In the genomic region with DNA sequence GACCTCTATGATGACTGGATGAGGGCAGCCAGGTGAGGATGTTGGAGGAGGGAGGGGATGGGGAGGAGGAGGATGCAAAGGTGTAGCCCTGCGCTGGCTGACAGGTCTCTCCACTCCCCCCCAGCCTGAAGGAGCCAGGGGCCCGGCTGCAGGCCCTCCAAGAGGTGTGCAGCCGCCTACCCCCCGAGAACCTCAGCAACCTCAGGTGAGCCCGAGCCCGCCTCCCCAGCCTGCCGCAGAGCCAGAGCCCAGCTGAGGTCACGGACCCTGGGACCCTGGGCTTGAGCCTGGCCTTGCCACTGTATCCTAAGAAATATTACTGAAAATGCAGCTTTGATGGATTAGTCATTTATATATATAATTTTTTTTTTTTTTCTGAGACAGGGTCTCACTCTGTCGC, we compare ENCODE assay signal across 16 cellular contexts. TPM values are rescaled to one million over a fixed set of nuclear protein-coding genes. Genes with fewer than 3 reads are reported as not detected.
DNase-seq lines count a peak whose midpoint lies in the region; ATAC-seq, FAIRE-seq and TF ChIP-seq lines count a peak whose summit lies in the region.
"Had no signal": no experiment of that assay in that cellular context is flagged by ENCODE, and none has a peak within 500 bp of the region (broad histone marks: within the 10 kb centered on the region; RNA-seq: fewer than 3 reads in every experiment).

No MANE protein-coding gene starts in this region.

- peaks cover 21 to 38% of the 10 kb centered on the region in 2 experiments; a peak in 3 of 4 replicates for H3K36me3 ChIP-seq in HCT116 (ENCODE audit: control insufficient read depth in 1 of 2, insufficient read depth in 2 of 2, low read length in 2 of 2)
- H3K36me3 ChIP-seq in adrenal gland (replicated peaks in 1 of 2): peaks cover 0 to 17% of the 10 kb centered on the region in 2 donors
- H3K36me3 ChIP-seq in esophagus squamous epithelium: peaks cover 30 to 94% (median 35%) of the 10 kb centered on the region in 3 donors
- peaks cover 11 to 14% of the 10 kb centered on the region in 2 donors for H3K36me3 ChIP-seq in small intestine (ENCODE audit: control insufficient read depth in 2 of 2, insufficient read depth in 2 of 2, low read length in 2 of 2)

- TF ChIP-seq POLR2A in HCT116 (IDR thresholded peaks at IDR 0.05; ENCODE audit: borderline replicate concordance, extremely low read depth, insufficient read depth, insufficient read length): no peak
- no peak for TF ChIP-seq POLR2A in adrenal gland (IDR thresholded peaks at IDR 0.05)
- TF ChIP-seq POLR2A in esophagus squamous epithelium (IDR thresholded peaks at IDR 0.05): no peak

- H4K20me1 ChIP-seq in HCT116 (ENCODE audit: insufficient read depth): no peaks in the 10 kb centered on the region

- intact Hi-C loops in HCT116 (cut with micrococcal nuclease): no loop called here
- intact Hi-C loops in adrenal gland (cut with DNase I): loop anchor here in 1 of 2 donors (10.0 kb wide), 1 partner anchor 147 kb away; no protein-coding TSS in a partner anchor
- intact Hi-C loops in esophagus squamous epithelium (cut with DNase I): no loop called here

- CTCF ChIA-PET in HCT116 (lab: Charles Lee) (no interaction called here), GM10248 (lab: Yijun Ruan, JAX) (interaction anchor here (1.5 to 10.4 kb wide), 2 partner anchors 11 to 18 kb away, joined by 7 to 248 read pairs; partner anchors contain the start of gene PDXP)

- H3K27me3 ChIP-seq in HCT116 (ENCODE audit: insufficient read depth, low read length) (no peaks in the 10 kb centered on the region), adrenal gland (no peaks in the 10 kb centered on the region), esophagus squamous epithelium (no peaks in the 10 kb centered on the region), small intestine (ENCODE audit: control insufficient read depth in 2 of 2, insufficient read depth in 2 of 2, low read length in 2 of 2) (no peaks in the 10 kb centered on the region)

- no peak for FAIRE-seq in small intestine (lab: Jason Lieb, UNC)
- FAIRE-seq: A549 had no signal

- DNase-seq in HCT116 (ENCODE audit: low read depth, low spot score) (no peak), adrenal gland (peak in 1 of 7 donors; percentile 26), esophagus squamous epithelium (lab: John Stamatoyannopoulos, UW) (no peak), small intestine (peak; percentile 73), GM10248 (ENCODE audit: extremely low spot score) (no peak), T-helper 2 cell (no peak)
- DNase-seq: AML-193, DMS153, DMS79, GDM1, GOT3, H7 had no signal

- ATAC-seq in HCT116 (no peak), HG03108 (IDR thresholded peaks at IDR 0.05; ENCODE audit: unreplicated experiment) (no peak)
- ATAC-seq: A549 had no signal

- H3K9me3 ChIP-seq in HCT116 (ENCODE audit: control insufficient read depth in 1 of 2, insufficient read depth in 1 of 2, low read depth in 1 of 2, low read length in 2 of 2) (no peaks in the 10 kb centered on the region), adrenal gland (replicated peaks in 1 of 3) (no peaks in the 10 kb centered on the region), esophagus squamous epithelium (no peaks in the 10 kb centered on the region), small intestine (ENCODE audit: control insufficient read depth, low read depth) (no peaks in the 10 kb centered on the region)
- H3K9me3 ChIP-seq: A549 had no signal

- no peak overlapping the region for H2AFZ ChIP-seq in HCT116 (ENCODE audit: low read depth, low read length, poor library complexity, severe bottlenecking)

- no peaks in the 10 kb centered on the region for H3K9me2 ChIP-seq in HCT116 (ENCODE audit: insufficient read depth)

- 61 to 86% (median 82%) methylated on average over 4 to 9 of the region's 9 CpGs for WGBS in adrenal gland, 4 donors
- 90 to 91% methylated on average over 8 to 9 of the region's 9 CpGs for WGBS in esophagus squamous epithelium, 2 donors
- WGBS in small intestine, 3 donors: 81 to 91% (median 89%) methylated on average over 9 of the region's 9 CpGs

- TF ChIP-seq CTCF in HCT116 (IDR thresholded peaks at IDR 0.05 in 2 of 3, conservative IDR thresholded peaks at IDR 0.05 in 1 of 3; ENCODE audit: borderline replicate concordance in 1 of 3, insufficient read depth in 1 of 3, low read depth in 2 of 3, low read length in 2 of 3): no peak
- no peak for TF ChIP-seq CTCF in adrenal gland (IDR thresholded peaks at IDR 0.05)
- TF ChIP-seq CTCF in esophagus squamous epithelium (IDR thresholded peaks at IDR 0.05): no peak
- TF ChIP-seq CTCF in GM10248 (IDR thresholded peaks at IDR 0.05; ENCODE audit: control extremely low read depth, extremely low read depth, low read depth, missing control alignments): no peak

- no peaks in the 10 kb centered on the region for H3K79me2 ChIP-seq in HCT116 (ENCODE audit: insufficient read depth, low read length)

- TF ChIP-seq RAD21 in HCT116 (IDR thresholded peaks at IDR 0.05; ENCODE audit: low read depth): no peak

- POLR2A ChIA-PET in HCT116 (lab: Charles Lee) (interaction anchor here (1.6 to 2.3 kb wide), 2 partner anchors 11 to 29 kb away, joined by 3 to 11 read pairs; partner anchors contain the start of gene PDXP), GM10248 (lab: Yijun Ruan, JAX) (no interaction called here)

- no peak overlapping the region for H3K4me3 ChIP-seq in HCT116 (replicated peaks in 1 of 2; ENCODE audit: low read depth in 1 of 2, low read length in 2 of 2)
- H3K4me3 ChIP-seq in adrenal gland: no peak overlapping the region
- H3K4me3 ChIP-seq in esophagus squamous epithelium: no peak overlapping the region
- no peak overlapping the region for H3K4me3 ChIP-seq in small intestine (ENCODE audit: low read depth in 1 of 2, low read length in 2 of 2)
- H3K4me3 ChIP-seq: A549 had no signal

- H3K4me2 ChIP-seq in HCT116 (ENCODE audit: low read length): peak overlapping the region; percentile 49
- H3K4me2 ChIP-seq: A549 had no signal

- H3K27ac ChIP-seq in HCT116 (ENCODE audit: low read depth, low read length) (peak overlapping the region; percentile 66), adrenal gland (peak overlapping the region in 3 of 5 donors; percentile 59 to 94 (median 90)), esophagus squamous epithelium (peak overlapping the region in 3 of 4 donors; percentile 51 to 82 (median 75)), small intestine (ENCODE audit: low read depth in 1 of 2, low read length in 1 of 2) (peak overlapping the region; percentile 65 to 75)
- H3K27ac ChIP-seq: 22Rv1, A549, C4-2B had no signal

- no TSS peak for BruUV-seq in HCT116 (replicated peaks; lab: Mats Ljungman, UMichigan)

- H3K4me1 ChIP-seq in HCT116 (ENCODE audit: control insufficient read depth in 1 of 2, insufficient read depth in 2 of 2, low read length in 2 of 2): peaks cover 21 to 33% of the 10 kb centered on the region in 2 experiments
- H3K4me1 ChIP-seq in adrenal gland (replicated peaks in 1 of 2): peaks cover 0 to 24% of the 10 kb centered on the region in 2 donors
- H3K4me1 ChIP-seq in esophagus squamous epithelium: peaks cover 10 to 38% (median 26%) of the 10 kb centered on the region in 3 donors
- H3K4me1 ChIP-seq in small intestine (ENCODE audit: control insufficient read depth in 2 of 2, insufficient read depth in 1 of 2, low read depth in 1 of 2, low read length in 1 of 2): peaks cover 0 to 2% of the 10 kb centered on the region in 2 donors
- H3K4me1 ChIP-seq: A549 had no signal

- RAD21 ChIA-PET in HCT116 (lab: Charles Lee; ENCODE audit: low non-redundant PET in 1 of 2, low total read pairs in 2 of 2, uncharacterized antibody in 2 of 2, unreplicated experiment in 2 of 2): no interaction called here

- H3K9ac ChIP-seq in HCT116 (ENCODE audit: low read length): peak overlapping the region; percentile 14; the same call in 1 of the 2 replicates

TF ChIP-seq in HCT116, 20 proteins besides CTCF, POLR2A, EP300 and RAD21 (continues in another document):
- TF ChIP-seq CEBPB (IDR thresholded peaks at IDR 0.05; ENCODE audit: low read depth) (no peak), TCF7L2 (IDR thresholded peaks at IDR 0.05; ENCODE audit: borderline replicate concordance, extremely low read depth, insufficient read depth, insufficient read length) (no peak), FOSL1 (IDR thresholded peaks at IDR 0.05; ENCODE audit: low read depth) (no peak), SIN3A (IDR thresholded peaks at IDR 0.05; ENCODE audit: low read depth) (no peak), SP1 (IDR thresholded peaks at IDR 0.05; ENCODE audit: low read depth) (no peak), ZFX (IDR thresholded peaks at IDR 0.05) (no peak), SRF (IDR thresholded peaks at IDR 0.05; ENCODE audit: low read depth) (no peak), YY1 (IDR thresholded peaks at IDR 0.05; ENCODE audit: extremely low read depth, insufficient replicate concordance, low read depth, low read length) (no peak)

RNA-seq across cellular contexts. Expression of gene SH3BP1, which starts 7.8 kb away (rescaled TPM):
- total RNA-seq in HCT116 (2021; ENCODE audit: unreplicated experiment) (48.4 TPM), adrenal gland (10 to 100 TPM in 5 of 8 donors, 1 to 10 TPM in 3; 8.1 to 18.7 (median 10.6) TPM), esophagus squamous epithelium (10 to 100 TPM; 33.8 to 53.4 (median 42.0) TPM)
- polyA plus RNA-seq in HCT116 (2012): 72.9 and 82.7 TPM in 2 replicates
- polyA plus RNA-seq in adrenal gland (10 to 100 TPM in 1 of 3 donors, 1 to 10 TPM in 2; 2.4 to 27.3 (median 9.8) TPM), small intestine (10 to 100 TPM; 20.8 to 29.1 (median 27.9) TPM)

RNA-seq across cellular contexts. Expression of gene PDXP, which starts 11.2 kb away (rescaled TPM):
- 42.7 TPM for total RNA-seq in HCT116 (2021; ENCODE audit: unreplicated experiment)
- polyA plus RNA-seq in HCT116 (2012): 43.9 and 52.6 TPM in 2 replicates
- 10 to 100 TPM; 16.2 to 49.7 (median 20.9) TPM for total RNA-seq in adrenal gland
- polyA plus RNA-seq in adrenal gland: 10 to 100 TPM in 2 of 3 donors, 1 to 10 TPM in 1; 10.0 to 41.9 (median 13.4) TPM
- total RNA-seq in esophagus squamous epithelium: 1 to 10 TPM; 2.3 to 4.1 (median 2.9) TPM
- 10 to 100 TPM; 27.7 to 98.6 (median 87.0) TPM for polyA plus RNA-seq in small intestine

RNA-seq across cellular contexts. Expression of gene LGALS1, which starts 28.1 kb away (rescaled TPM):
- total RNA-seq in HCT116 (2021; ENCODE audit: unreplicated experiment): 1,080 TPM
- 2,758 and 2,875 TPM in 2 replicates for polyA plus RNA-seq in HCT116 (2012)
- total RNA-seq in adrenal gland: 1,000 to 10,000 TPM in 3 of 8 donors, 100 to 1,000 TPM in 5; 623 to 2,904 (median 918) TPM
- polyA plus RNA-seq in adrenal gland: 1,000 to 10,000 TPM in 2 of 3 donors, 100 to 1,000 TPM in 1; 588 to 4,628 (median 4,577) TPM
- total RNA-seq in esophagus squamous epithelium: 100 to 1,000 TPM in 2 of 4 donors, 10 to 100 TPM in 2; 25.4 to 261 (median 92.3) TPM
- polyA plus RNA-seq in small intestine: 100 to 1,000 TPM in 2 of 3 donors, 10 to 100 TPM in 1; 36.9 to 396 (median 232) TPM

RNA-seq across cellular contexts. Expression of gene GGA1, which starts 38.7 kb away (rescaled TPM):
- total RNA-seq in HCT116 (2021; ENCODE audit: unreplicated experiment) (89.8 TPM), adrenal gland (10 to 100 TPM; 30.6 to 93.3 (median 65.6) TPM), esophagus squamous epithelium (10 to 100 TPM; 32.2 to 54.3 (median 39.5) TPM)
- polyA plus RNA-seq in HCT116 (2012): 61.4 and 61.5 TPM in 2 replicates
- polyA plus RNA-seq in adrenal gland (100 to 1,000 TPM in 2 of 3 donors, 10 to 100 TPM in 1; 42.4 to 160 (median 107) TPM), small intestine (10 to 100 TPM; 44.4 to 73.2 (median 67.5) TPM)

RNA-seq across cellular contexts. Expression of gene NOL12, which starts 38.8 kb away (rescaled TPM):
- total RNA-seq in HCT116 (2021; ENCODE audit: unreplicated experiment) (31.4 TPM), adrenal gland (10 to 100 TPM; 23.2 to 51.1 (median 39.3) TPM), esophagus squamous epithelium (10 to 100 TPM; 34.3 to 44.5 (median 40.8) TPM)
- polyA plus RNA-seq in HCT116 (2012): 19.2 and 28.2 TPM in 2 replicates
- polyA plus RNA-seq in adrenal gland (10 to 100 TPM; 26.7 to 90.7 (median 73.8) TPM), small intestine (10 to 100 TPM; 22.6 to 28.9 (median 24.0) TPM)
